ENCODE assay signal across 1 cellular context in the genomic region with DNA sequence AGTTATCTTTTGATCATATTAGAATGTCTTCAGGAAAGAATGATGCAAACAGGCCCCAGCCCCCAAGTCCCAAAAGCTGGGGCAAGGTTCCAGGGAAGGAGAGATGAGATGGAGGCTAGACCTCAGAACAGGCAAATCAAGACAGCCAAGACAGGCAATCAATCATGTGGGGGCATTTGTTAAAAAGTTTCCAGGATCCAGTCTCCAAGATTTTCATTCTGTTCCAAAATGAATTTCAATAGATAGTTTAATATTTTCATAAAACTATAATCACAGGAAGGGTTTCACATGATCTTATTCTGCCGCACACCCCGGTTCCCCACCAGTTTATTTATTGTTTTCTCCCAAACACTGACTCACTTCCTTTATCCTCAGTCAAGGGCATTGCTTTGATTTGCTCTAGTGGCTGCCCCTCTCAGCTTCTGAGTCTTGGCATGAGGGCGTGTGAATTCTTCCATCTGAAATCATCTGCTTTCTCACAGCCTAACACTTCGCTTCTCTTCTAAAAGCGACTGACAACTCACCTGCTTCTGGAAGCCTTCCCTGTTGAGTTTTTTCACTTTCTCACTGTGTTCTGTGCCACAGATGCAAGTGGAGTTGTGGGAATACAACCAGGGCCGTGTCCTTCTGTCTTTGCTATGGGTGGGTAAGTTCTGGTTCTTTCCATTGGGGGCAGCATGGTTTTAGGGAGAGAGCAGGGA.
TF ChIP-seq lines count a peak whose summit lies in the region.

No MANE protein-coding gene starts in this region.

TF ChIP-seq in HepG2, 621 proteins besides CTCF, POLR2A, EP300 and RAD21 (continued from another document and continues in another):
- TF ChIP-seq ZNF670 (CRISPR knock-in tag; IDR thresholded peaks at IDR 0.05; ENCODE audit: borderline replicate concordance) (no peak), MYNN (CRISPR knock-in tag; IDR thresholded peaks at IDR 0.05; ENCODE audit: low read depth) (no peak), NFRKB (IDR thresholded peaks at IDR 0.05) (no peak), POLR2AphosphoS2 (IDR thresholded peaks at IDR 0.05; ENCODE audit: low read depth, low read length) (no peak), JARID2 (CRISPR knock-in tag; IDR thresholded peaks at IDR 0.05; ENCODE audit: insufficient replicate concordance) (no peak), ZNF570 (CRISPR knock-in tag; IDR thresholded peaks at IDR 0.05; ENCODE audit: borderline replicate concordance) (no peak), CEBPG (CRISPR knock-in tag; IDR thresholded peaks at IDR 0.05) (no peak), ZNF235 (CRISPR knock-in tag; IDR thresholded peaks at IDR 0.05; ENCODE audit: borderline replicate concordance) (no peak), HNRNPK (IDR thresholded peaks at IDR 0.05; ENCODE audit: low read depth, low read length, poor library complexity, severe bottlenecking) (no peak), ZNF136 (CRISPR knock-in tag; IDR thresholded peaks at IDR 0.05; ENCODE audit: low read depth) (no peak), ZFX (CRISPR knock-in tag; IDR thresholded peaks at IDR 0.05; ENCODE audit: low read depth) (no peak; the same call in 1 of the 2 replicates), NFE2L1 (CRISPR knock-in tag; IDR thresholded peaks at IDR 0.05; ENCODE audit: borderline replicate concordance) (no peak), ZEB1 (IDR thresholded peaks at IDR 0.05; ENCODE audit: insufficient replicate concordance, low read depth) (no peak), CBX1 (IDR thresholded peaks at IDR 0.05; ENCODE audit: low read depth) (no peak), KLF15 (CRISPR knock-in tag; IDR thresholded peaks at IDR 0.05; ENCODE audit: borderline replicate concordance) (no peak), PAX8 (CRISPR knock-in tag; IDR thresholded peaks at IDR 0.05; ENCODE audit: borderline replicate concordance) (no peak), JUN (CRISPR knock-in tag; IDR thresholded peaks at IDR 0.05) (no peak), ZNF569 (CRISPR knock-in tag; IDR thresholded peaks at IDR 0.05; ENCODE audit: borderline replicate concordance) (no peak), ZNF382 (CRISPR knock-in tag; IDR thresholded peaks at IDR 0.05; ENCODE audit: borderline replicate concordance) (no peak), NR2F1 (CRISPR knock-in tag; IDR thresholded peaks at IDR 0.05) (no peak), CBX2 (IDR thresholded peaks at IDR 0.05; ENCODE audit: low read depth, low read length) (no peak), CBX2 (CRISPR knock-in tag; IDR thresholded peaks at IDR 0.05; ENCODE audit: low read depth) (no peak), HHEX (CRISPR knock-in tag; IDR thresholded peaks at IDR 0.05) (no peak), NFKB2 (CRISPR knock-in tag; IDR thresholded peaks at IDR 0.05; ENCODE audit: borderline replicate concordance) (no peak), SCMH1 (CRISPR knock-in tag; IDR thresholded peaks at IDR 0.05; ENCODE audit: borderline replicate concordance) (no peak), SPEN (CRISPR knock-in tag; IDR thresholded peaks at IDR 0.05; ENCODE audit: low read depth) (no peak), SMARCC2 (IDR thresholded peaks at IDR 0.05) (no peak)
- TF ChIP-seq, protein P1, sequence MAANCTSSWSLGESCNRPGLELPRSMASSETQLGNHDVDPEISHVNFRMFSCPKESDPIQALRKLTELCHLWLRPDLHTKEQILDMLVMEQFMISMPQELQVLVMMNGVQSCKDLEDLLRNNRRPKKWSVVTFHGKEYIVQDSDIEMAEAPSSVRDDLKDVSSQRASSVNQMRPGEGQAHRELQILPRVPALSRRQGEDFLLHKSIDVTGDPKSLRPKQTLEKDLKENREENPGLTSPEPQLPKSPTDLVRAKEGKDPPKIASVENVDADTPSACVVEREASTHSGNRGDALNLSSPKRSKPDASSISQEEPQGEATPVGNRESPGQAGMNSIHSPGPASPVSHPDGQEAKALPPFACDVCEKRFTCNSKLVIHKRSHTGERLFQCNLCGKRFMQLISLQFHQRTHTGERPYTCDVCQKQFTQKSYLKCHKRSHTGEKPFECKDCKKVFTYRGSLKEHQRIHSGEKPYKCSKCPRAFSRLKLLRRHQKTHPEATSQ (CRISPR knock-in tag; IDR thresholded peaks at IDR 0.05; ENCODE audit: borderline replicate concordance): no peak
- TF ChIP-seq, protein P2, sequence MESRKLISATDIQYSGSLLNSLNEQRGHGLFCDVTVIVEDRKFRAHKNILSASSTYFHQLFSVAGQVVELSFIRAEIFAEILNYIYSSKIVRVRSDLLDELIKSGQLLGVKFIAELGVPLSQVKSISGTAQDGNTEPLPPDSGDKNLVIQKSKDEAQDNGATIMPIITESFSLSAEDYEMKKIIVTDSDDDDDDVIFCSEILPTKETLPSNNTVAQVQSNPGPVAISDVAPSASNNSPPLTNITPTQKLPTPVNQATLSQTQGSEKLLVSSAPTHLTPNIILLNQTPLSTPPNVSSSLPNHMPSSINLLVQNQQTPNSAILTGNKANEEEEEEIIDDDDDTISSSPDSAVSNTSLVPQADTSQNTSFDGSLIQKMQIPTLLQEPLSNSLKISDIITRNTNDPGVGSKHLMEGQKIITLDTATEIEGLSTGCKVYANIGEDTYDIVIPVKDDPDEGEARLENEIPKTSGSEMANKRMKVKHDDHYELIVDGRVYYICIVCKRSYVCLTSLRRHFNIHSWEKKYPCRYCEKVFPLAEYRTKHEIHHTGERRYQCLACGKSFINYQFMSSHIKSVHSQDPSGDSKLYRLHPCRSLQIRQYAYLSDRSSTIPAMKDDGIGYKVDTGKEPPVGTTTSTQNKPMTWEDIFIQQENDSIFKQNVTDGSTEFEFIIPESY (CRISPR knock-in tag; IDR thresholded peaks at IDR 0.05): peak; percentile 41; the same call in 1 of the 2 replicates
- TF ChIP-seq, protein P3, sequence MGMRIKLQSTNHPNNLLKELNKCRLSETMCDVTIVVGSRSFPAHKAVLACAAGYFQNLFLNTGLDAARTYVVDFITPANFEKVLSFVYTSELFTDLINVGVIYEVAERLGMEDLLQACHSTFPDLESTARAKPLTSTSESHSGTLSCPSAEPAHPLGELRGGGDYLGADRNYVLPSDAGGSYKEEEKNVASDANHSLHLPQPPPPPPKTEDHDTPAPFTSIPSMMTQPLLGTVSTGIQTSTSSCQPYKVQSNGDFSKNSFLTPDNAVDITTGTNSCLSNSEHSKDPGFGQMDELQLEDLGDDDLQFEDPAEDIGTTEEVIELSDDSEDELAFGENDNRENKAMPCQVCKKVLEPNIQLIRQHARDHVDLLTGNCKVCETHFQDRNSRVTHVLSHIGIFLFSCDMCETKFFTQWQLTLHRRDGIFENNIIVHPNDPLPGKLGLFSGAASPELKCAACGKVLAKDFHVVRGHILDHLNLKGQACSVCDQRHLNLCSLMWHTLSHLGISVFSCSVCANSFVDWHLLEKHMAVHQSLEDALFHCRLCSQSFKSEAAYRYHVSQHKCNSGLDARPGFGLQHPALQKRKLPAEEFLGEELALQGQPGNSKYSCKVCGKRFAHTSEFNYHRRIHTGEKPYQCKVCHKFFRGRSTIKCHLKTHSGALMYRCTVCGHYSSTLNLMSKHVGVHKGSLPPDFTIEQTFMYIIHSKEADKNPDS (CRISPR knock-in tag; IDR thresholded peaks at IDR 0.05): no peak
- TF ChIP-seq, protein P4, sequence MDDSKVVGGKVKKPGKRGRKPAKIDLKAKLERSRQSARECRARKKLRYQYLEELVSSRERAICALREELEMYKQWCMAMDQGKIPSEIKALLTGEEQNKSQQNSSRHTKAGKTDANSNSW (CRISPR knock-in tag; IDR thresholded peaks at IDR 0.05; ENCODE audit: borderline replicate concordance): no peak
- TF ChIP-seq, protein P5, sequence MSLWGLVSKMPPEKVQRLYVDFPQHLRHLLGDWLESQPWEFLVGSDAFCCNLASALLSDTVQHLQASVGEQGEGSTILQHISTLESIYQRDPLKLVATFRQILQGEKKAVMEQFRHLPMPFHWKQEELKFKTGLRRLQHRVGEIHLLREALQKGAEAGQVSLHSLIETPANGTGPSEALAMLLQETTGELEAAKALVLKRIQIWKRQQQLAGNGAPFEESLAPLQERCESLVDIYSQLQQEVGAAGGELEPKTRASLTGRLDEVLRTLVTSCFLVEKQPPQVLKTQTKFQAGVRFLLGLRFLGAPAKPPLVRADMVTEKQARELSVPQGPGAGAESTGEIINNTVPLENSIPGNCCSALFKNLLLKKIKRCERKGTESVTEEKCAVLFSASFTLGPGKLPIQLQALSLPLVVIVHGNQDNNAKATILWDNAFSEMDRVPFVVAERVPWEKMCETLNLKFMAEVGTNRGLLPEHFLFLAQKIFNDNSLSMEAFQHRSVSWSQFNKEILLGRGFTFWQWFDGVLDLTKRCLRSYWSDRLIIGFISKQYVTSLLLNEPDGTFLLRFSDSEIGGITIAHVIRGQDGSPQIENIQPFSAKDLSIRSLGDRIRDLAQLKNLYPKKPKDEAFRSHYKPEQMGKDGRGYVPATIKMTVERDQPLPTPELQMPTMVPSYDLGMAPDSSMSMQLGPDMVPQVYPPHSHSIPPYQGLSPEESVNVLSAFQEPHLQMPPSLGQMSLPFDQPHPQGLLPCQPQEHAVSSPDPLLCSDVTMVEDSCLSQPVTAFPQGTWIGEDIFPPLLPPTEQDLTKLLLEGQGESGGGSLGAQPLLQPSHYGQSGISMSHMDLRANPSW (CRISPR knock-in tag; IDR thresholded peaks at IDR 0.05; ENCODE audit: borderline replicate concordance): no peak; the same call in 1 of the 2 replicates
- TF ChIP-seq, protein P6, sequence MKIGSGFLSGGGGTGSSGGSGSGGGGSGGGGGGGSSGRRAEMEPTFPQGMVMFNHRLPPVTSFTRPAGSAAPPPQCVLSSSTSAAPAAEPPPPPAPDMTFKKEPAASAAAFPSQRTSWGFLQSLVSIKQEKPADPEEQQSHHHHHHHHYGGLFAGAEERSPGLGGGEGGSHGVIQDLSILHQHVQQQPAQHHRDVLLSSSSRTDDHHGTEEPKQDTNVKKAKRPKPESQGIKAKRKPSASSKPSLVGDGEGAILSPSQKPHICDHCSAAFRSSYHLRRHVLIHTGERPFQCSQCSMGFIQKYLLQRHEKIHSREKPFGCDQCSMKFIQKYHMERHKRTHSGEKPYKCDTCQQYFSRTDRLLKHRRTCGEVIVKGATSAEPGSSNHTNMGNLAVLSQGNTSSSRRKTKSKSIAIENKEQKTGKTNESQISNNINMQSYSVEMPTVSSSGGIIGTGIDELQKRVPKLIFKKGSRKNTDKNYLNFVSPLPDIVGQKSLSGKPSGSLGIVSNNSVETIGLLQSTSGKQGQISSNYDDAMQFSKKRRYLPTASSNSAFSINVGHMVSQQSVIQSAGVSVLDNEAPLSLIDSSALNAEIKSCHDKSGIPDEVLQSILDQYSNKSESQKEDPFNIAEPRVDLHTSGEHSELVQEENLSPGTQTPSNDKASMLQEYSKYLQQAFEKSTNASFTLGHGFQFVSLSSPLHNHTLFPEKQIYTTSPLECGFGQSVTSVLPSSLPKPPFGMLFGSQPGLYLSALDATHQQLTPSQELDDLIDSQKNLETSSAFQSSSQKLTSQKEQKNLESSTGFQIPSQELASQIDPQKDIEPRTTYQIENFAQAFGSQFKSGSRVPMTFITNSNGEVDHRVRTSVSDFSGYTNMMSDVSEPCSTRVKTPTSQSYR (CRISPR knock-in tag; IDR thresholded peaks at IDR 0.05; ENCODE audit: borderline replicate concordance): no peak
- TF ChIP-seq, protein P7, sequence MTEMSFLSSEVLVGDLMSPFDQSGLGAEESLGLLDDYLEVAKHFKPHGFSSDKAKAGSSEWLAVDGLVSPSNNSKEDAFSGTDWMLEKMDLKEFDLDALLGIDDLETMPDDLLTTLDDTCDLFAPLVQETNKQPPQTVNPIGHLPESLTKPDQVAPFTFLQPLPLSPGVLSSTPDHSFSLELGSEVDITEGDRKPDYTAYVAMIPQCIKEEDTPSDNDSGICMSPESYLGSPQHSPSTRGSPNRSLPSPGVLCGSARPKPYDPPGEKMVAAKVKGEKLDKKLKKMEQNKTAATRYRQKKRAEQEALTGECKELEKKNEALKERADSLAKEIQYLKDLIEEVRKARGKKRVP (CRISPR knock-in tag; IDR thresholded peaks at IDR 0.05): 0 out of 4 replicates have a peak, but pooled peaks of 1 of the 2 experiments have one; percentile 29
- TF ChIP-seq, protein P8, sequence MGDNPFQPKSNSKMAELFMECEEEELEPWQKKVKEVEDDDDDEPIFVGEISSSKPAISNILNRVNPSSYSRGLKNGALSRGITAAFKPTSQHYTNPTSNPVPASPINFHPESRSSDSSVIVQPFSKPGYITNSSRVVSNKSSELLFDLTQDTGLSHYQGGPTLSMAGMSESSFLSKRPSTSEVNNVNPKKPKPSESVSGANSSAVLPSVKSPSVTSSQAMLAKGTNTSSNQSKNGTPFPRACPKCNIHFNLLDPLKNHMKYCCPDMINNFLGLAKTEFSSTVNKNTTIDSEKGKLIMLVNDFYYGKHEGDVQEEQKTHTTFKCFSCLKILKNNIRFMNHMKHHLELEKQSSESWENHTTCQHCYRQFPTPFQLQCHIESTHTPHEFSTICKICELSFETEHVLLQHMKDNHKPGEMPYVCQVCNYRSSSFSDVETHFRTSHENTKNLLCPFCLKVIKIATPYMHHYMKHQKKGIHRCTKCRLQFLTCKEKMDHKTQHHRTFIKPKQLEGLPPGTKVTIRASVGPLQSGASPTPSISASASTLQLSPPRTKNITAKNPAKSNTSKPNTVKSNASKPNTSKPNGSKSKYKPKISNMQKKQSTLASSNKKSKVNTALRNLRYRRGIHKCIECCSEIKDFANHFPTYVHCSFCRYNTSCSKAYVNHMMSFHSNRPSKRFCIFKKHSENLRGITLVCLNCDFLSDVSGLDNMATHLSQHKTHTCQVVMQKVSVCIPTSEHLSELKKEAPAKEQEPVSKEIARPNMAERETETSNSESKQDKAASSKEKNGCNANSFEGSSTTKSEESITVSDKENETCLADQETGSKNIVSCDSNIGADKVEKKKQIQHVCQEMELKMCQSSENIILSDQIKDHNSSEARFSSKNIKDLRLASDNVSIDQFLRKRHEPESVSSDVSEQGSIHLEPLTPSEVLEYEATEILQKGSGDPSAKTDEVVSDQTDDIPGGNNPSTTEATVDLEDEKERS (CRISPR knock-in tag; IDR thresholded peaks at IDR 0.05): 0 out of 2 replicates have a peak, but pooled peaks have one; percentile 15
- TF ChIP-seq, protein P9, sequence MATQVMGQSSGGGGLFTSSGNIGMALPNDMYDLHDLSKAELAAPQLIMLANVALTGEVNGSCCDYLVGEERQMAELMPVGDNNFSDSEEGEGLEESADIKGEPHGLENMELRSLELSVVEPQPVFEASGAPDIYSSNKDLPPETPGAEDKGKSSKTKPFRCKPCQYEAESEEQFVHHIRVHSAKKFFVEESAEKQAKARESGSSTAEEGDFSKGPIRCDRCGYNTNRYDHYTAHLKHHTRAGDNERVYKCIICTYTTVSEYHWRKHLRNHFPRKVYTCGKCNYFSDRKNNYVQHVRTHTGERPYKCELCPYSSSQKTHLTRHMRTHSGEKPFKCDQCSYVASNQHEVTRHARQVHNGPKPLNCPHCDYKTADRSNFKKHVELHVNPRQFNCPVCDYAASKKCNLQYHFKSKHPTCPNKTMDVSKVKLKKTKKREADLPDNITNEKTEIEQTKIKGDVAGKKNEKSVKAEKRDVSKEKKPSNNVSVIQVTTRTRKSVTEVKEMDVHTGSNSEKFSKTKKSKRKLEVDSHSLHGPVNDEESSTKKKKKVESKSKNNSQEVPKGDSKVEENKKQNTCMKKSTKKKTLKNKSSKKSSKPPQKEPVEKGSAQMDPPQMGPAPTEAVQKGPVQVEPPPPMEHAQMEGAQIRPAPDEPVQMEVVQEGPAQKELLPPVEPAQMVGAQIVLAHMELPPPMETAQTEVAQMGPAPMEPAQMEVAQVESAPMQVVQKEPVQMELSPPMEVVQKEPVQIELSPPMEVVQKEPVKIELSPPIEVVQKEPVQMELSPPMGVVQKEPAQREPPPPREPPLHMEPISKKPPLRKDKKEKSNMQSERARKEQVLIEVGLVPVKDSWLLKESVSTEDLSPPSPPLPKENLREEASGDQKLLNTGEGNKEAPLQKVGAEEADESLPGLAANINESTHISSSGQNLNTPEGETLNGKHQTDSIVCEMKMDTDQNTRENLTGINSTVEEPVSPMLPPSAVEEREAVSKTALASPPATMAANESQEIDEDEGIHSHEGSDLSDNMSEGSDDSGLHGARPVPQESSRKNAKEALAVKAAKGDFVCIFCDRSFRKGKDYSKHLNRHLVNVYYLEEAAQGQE (IDR thresholded peaks at IDR 0.05; ENCODE audit: borderline replicate concordance in 1 of 2, low read depth in 1 of 2, low read length in 2 of 2): no peak
